Comparison of ENCODE assay signal across 8 cellular contexts in genomic region chr6:149317656-149318571, GRCh38. TPM values are rescaled to one million over a fixed set of nuclear protein-coding genes. Genes with fewer than 3 reads are reported as not detected.
A peak's percentile ranks its signal among the peaks of the same experiment; 100 is the strongest.
DNase-seq lines count a peak whose midpoint lies in the region; ATAC-seq lines count a peak whose summit lies in the region.

A gene with protein sequence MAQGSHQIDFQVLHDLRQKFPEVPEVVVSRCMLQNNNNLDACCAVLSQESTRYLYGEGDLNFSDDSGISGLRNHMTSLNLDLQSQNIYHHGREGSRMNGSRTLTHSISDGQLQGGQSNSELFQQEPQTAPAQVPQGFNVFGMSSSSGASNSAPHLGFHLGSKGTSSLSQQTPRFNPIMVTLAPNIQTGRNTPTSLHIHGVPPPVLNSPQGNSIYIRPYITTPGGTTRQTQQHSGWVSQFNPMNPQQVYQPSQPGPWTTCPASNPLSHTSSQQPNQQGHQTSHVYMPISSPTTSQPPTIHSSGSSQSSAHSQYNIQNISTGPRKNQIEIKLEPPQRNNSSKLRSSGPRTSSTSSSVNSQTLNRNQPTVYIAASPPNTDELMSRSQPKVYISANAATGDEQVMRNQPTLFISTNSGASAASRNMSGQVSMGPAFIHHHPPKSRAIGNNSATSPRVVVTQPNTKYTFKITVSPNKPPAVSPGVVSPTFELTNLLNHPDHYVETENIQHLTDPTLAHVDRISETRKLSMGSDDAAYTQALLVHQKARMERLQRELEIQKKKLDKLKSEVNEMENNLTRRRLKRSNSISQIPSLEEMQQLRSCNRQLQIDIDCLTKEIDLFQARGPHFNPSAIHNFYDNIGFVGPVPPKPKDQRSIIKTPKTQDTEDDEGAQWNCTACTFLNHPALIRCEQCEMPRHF (plus strand): TSS chr6:149317712. CDS start chr6:149369998, 52,286 bp downstream.

- H3K27ac ChIP-seq in adipose tissue (ENCODE audit: low read depth, low read length) = peak within 1 kb of the TSS; percentile 83

- peaks cover 40% of the 10 kb centered on the region for H3K36me3 Mint-ChIP-seq in T-helper 1 cell treated with Interleukin-12 subunit alpha and Interleukin-12 subunit beta and Interleukin-4 antibody, amounts not matched to agents 30 μg/mL and 1 μg/mL, for 36 hours (ENCODE audit: low read depth)

- 1 to 2% (median 1%) methylated on average over 34 to 87 of the region's 92 CpGs for WGBS in adipose tissue, 3 donors

- peak; percentile 10 for DNase-seq in AG08395 (ENCODE audit: low spot score)
- peak; percentile 32 for DNase-seq in hepatic stellate cell (ENCODE audit: low spot score)
- peak; percentile 74 for DNase-seq in sciatic nerve (ENCODE audit: low spot score)
- no peak for DNase-seq in OCI-M2 (lab: John Stamatoyannopoulos, UW; ENCODE audit: unreplicated experiment)

- no peaks in the 10 kb centered on the region for H3K27me3 Mint-ChIP-seq in T-helper 1 cell treated with Interleukin-12 subunit alpha and Interleukin-12 subunit beta and Interleukin-4 antibody, amounts not matched to agents 30 μg/mL and 1 μg/mL, for 36 hours (ENCODE audit: low read depth)

- ATAC-seq in GM19351 (IDR thresholded peaks at IDR 0.05; ENCODE audit: unreplicated experiment) (peak; percentile 17), HG03520 (IDR thresholded peaks at IDR 0.05; ENCODE audit: unreplicated experiment) (peak; percentile 22), sciatic nerve (peak; percentile 65)

- intact Hi-C loops in sciatic nerve (cut with DNase I) = no loop called here

- H3K4me3 Mint-ChIP-seq in T-helper 1 cell treated with Interleukin-12 subunit alpha and Interleukin-12 subunit beta and Interleukin-4 antibody, amounts not matched to agents 30 μg/mL and 1 μg/mL, for 36 hours = peak within 1 kb of the TSS; percentile 93

- peaks cover 7% of the 10 kb centered on the region for H3K9me3 Mint-ChIP-seq in T-helper 1 cell treated with Interleukin-12 subunit alpha and Interleukin-12 subunit beta and Interleukin-4 antibody, amounts not matched to agents 30 μg/mL and 1 μg/mL, for 36 hours

- peak within 1 kb of the TSS; percentile 95 for H3K27ac Mint-ChIP-seq in T-helper 1 cell treated with Interleukin-12 subunit alpha and Interleukin-12 subunit beta and Interleukin-4 antibody, amounts not matched to agents 30 μg/mL and 1 μg/mL, for 36 hours

- H3K4me1 Mint-ChIP-seq in T-helper 1 cell treated with Interleukin-12 subunit alpha and Interleukin-12 subunit beta and Interleukin-4 antibody, amounts not matched to agents 30 μg/mL and 1 μg/mL, for 36 hours (ENCODE audit: low read depth) = peaks cover 40% of the 10 kb centered on the region

RNA-seq across cellular contexts. Expression of the gene that starts here (rescaled TPM):
- polyA plus RNA-seq in adipose tissue = 10 to 100 TPM; 11.9 to 33.1 (median 21.0) TPM
- 98.8 TPM for total RNA-seq in sciatic nerve
